1 cellular context compared by ENCODE assay signal in genomic region chr16:30670072-30670824, GRCh38.
TF ChIP-seq lines count a peak whose summit lies in the region.

No MANE protein-coding gene starts in this region.

TF ChIP-seq in HCT116, 20 proteins besides CTCF, POLR2A, EP300 and RAD21:
- TF ChIP-seq YY1 (IDR thresholded peaks at IDR 0.05; ENCODE audit: extremely low read depth, insufficient replicate concordance, low read depth, low read length) (no peak), CEBPB (IDR thresholded peaks at IDR 0.05; ENCODE audit: low read depth) (no peak), EZH2 (IDR thresholded peaks at IDR 0.05) (no peak), SIN3A (IDR thresholded peaks at IDR 0.05; ENCODE audit: low read depth) (no peak), ELF1 (IDR thresholded peaks at IDR 0.05; ENCODE audit: borderline replicate concordance, low read depth) (no peak), ATF3 (IDR thresholded peaks at IDR 0.05) (no peak), ZBTB33 (IDR thresholded peaks at IDR 0.05; ENCODE audit: extremely low read depth, insufficient replicate concordance, low read length) (no peak), SP1 (IDR thresholded peaks at IDR 0.05; ENCODE audit: low read depth) (no peak), JUND (IDR thresholded peaks at IDR 0.05) (no peak), REST (IDR thresholded peaks at IDR 0.05; ENCODE audit: low read depth) (no peak), FOSL1 (IDR thresholded peaks at IDR 0.05; ENCODE audit: low read depth) (no peak), MAX (IDR thresholded peaks at IDR 0.05) (no peak), POLR2AphosphoS5 (IDR thresholded peaks at IDR 0.05; ENCODE audit: low read depth, low read length) (no peak), ZNF274 (IDR thresholded peaks at IDR 0.05; ENCODE audit: low read depth, low read length) (no peak), CBX3 (IDR thresholded peaks at IDR 0.05; ENCODE audit: low read depth) (no peak), ZFX (IDR thresholded peaks at IDR 0.05) (no peak), EGR1 (IDR thresholded peaks at IDR 0.05; ENCODE audit: low read depth) (no peak)
